Comparison of ENCODE assay signal across 37 cellular contexts in genomic region chr4:3730422-3730821, GRCh38. TPM values are rescaled to one million over a fixed set of nuclear protein-coding genes. Genes with fewer than 3 reads are reported as not detected.
"Had no signal": no experiment of that assay in that cellular context is flagged by ENCODE, and none has a peak within 500 bp of the region (broad histone marks: within the 10 kb centered on the region; RNA-seq: fewer than 3 reads in every experiment).

No MANE protein-coding gene starts in this region.

- DNase-seq: activated B cell treated with CpG ODN at 0.5 μM for 24 hours; activated CD4-positive, alpha-beta memory T cell treated with anti-CD3 and anti-CD28 coated beads for 36 hours; activated CD4-positive, alpha-beta T cell treated with anti-CD3 and anti-CD28 coated beads for 4 hours; activated CD4-positive, alpha-beta T cell treated with anti-CD3 and anti-CD28 coated beads, Interleukin-2, amount 10 ng/mL, durations not matched to agents 24 days and 14 days; activated CD4-positive, alpha-beta T cell treated with anti-CD3 and anti-CD28 coated beads, Interleukin-2, amount 50 U/mL, for 1 hour; activated CD4-positive, alpha-beta T cell treated with anti-CD3 and anti-CD28 coated beads, Interleukin-2, amount 50 U/mL, for 4 hours; activated CD4-positive, CD25-positive, alpha-beta regulatory T cell treated with anti-CD3 and anti-CD28 coated beads, Interleukin-2, amount 50 U/mL, for 72 hours; activated CD8-positive, alpha-beta memory T cell treated with anti-CD3 and anti-CD28 coated beads, Interleukin-2, amount 50 U/mL, for 4 hours; activated CD8-positive, alpha-beta T cell treated with anti-CD3 and anti-CD28 coated beads for 36 hours; activated effector memory CD4-positive, alpha-beta T cell treated with anti-CD3 and anti-CD28 coated beads, Interleukin-2, amount 50 U/mL, for 16 hours; activated gamma-delta T cell treated with Interleukin-2 at 50 U/mL for 16 hours; activated naive CD4-positive, alpha-beta T cell; activated naive CD4-positive, alpha-beta T cell treated with anti-CD3 and anti-CD28 coated beads for 36 hours; activated naive CD4-positive, alpha-beta T cell treated with anti-CD3 and anti-CD28 coated beads, Interleukin-2, amount 50 U/mL, for 16 hours; activated naive CD8-positive, alpha-beta T cell treated with anti-CD3 and anti-CD28 coated beads for 36 hours; activated T-cell treated with anti-CD3 and anti-CD28 coated beads for 4 hours; activated T-cell treated with anti-CD3 and anti-CD28 coated beads, Interleukin-2, amount 50 U/mL, for 1 hour; activated T-cell treated with anti-CD3 and anti-CD28 coated beads, Interleukin-2, amount 50 U/mL, for 4 hours; activated T-cell treated with anti-CD3 and anti-CD28 coated beads, Interleukin-2, amount 50 U/mL, for 72 hours; adrenal gland; amniotic stem cell; aorta; body of pancreas; brain microvascular endothelial cell; central memory CD4-positive, alpha-beta T cell; SW 1271; T-helper 1 cell; T-helper 2 cell; T-helper 9 cell had no signal

- H3K36me3 ChIP-seq: adrenal gland, brain microvascular endothelial cell, breast epithelium had no signal

- H3K4me3 ChIP-seq: adrenal gland, body of pancreas, breast epithelium had no signal

- H3K36me3 Mint-ChIP-seq: activated CD4-positive, alpha-beta memory T cell treated with anti-CD3 and anti-CD28 coated beads for 36 hours; activated naive CD4-positive, alpha-beta T cell treated with anti-CD3 and anti-CD28 coated beads, Interleukin-2, amount 50 U/mL, for 72 hours had no signal

- H3K27ac Mint-ChIP-seq: activated B cell treated with CpG ODN at 0.5 μM for 24 hours; activated CD4-positive, alpha-beta memory T cell treated with anti-CD3 and anti-CD28 coated beads for 36 hours; activated CD4-positive, alpha-beta T cell treated with anti-CD3 and anti-CD28 coated beads, Interleukin-2, amount 10 ng/mL, durations not matched to agents 24 days and 14 days; activated CD8-positive, alpha-beta T cell treated with anti-CD3 and anti-CD28 coated beads for 36 hours; activated naive CD4-positive, alpha-beta T cell treated with anti-CD3 and anti-CD28 coated beads for 36 hours; activated naive CD4-positive, alpha-beta T cell treated with anti-CD3 and anti-CD28 coated beads, Interleukin-2, amount 50 U/mL, for 72 hours; activated naive CD8-positive, alpha-beta T cell treated with anti-CD3 and anti-CD28 coated beads for 36 hours; activated T-cell treated with anti-CD3 and anti-CD28 coated beads, Interleukin-2, amount 50 U/mL, for 72 hours; activated T-helper 1 cell treated with anti-CD3 and anti-CD28 coated beads, Interleukin-12 subunit alpha, Interleukin-12 subunit beta, Interleukin-2, Interleukin-4 antibody, amounts not matched to agents 30 ng/mL and 10 ng/mL and 1 ng/mL, durations not matched to agents 14 hours and 24 hours and 36 hours; activated T-helper 17 cell treated with anti-CD3 and anti-CD28 coated beads, Interleukin-2, amount 50 U/mL, for 72 hours; T-helper 1 cell treated with Interleukin-12 subunit alpha and Interleukin-12 subunit beta and Interleukin-4 antibody, amounts not matched to agents 30 μg/mL and 1 μg/mL, for 36 hours; T-helper 2 cell treated with Interferon-gamma antibody and Interleukin-4, amounts not matched to agents 5 μg/mL and 100 μg/mL, for 36 hours had no signal

- ATAC-seq: activated CD8-positive, alpha-beta T cell treated with anti-CD3 and anti-CD28 coated beads for 36 hours; activated naive CD4-positive, alpha-beta T cell treated with anti-CD3 and anti-CD28 coated beads, Interleukin-2, amount 50 U/mL, for 72 hours; activated T-cell treated with anti-CD3 and anti-CD28 coated beads, Interleukin-2, amount 50 U/mL, for 4 hours; activated T-cell treated with anti-CD3 and anti-CD28 coated beads, Interleukin-2, amount 50 U/mL, for 72 hours; activated T-helper 17 cell treated with anti-CD3 and anti-CD28 coated beads, Interleukin-2, amount 50 U/mL, for 72 hours; body of pancreas had no signal

- H3K27me3 Mint-ChIP-seq: activated B cell treated with CpG ODN at 0.5 μM for 24 hours; activated CD4-positive, alpha-beta T cell treated with anti-CD3 and anti-CD28 coated beads, Interleukin-2, amount 10 ng/mL, durations not matched to agents 24 days and 14 days had no signal

- H3K4me3 Mint-ChIP-seq: activated B cell treated with CpG ODN at 0.5 μM for 24 hours; activated CD4-positive, alpha-beta memory T cell treated with anti-CD3 and anti-CD28 coated beads for 36 hours; activated CD4-positive, alpha-beta T cell treated with anti-CD3 and anti-CD28 coated beads, Interleukin-2, amount 10 ng/mL, durations not matched to agents 24 days and 14 days; activated CD8-positive, alpha-beta T cell treated with anti-CD3 and anti-CD28 coated beads for 36 hours; activated naive CD4-positive, alpha-beta T cell treated with anti-CD3 and anti-CD28 coated beads for 36 hours; activated naive CD8-positive, alpha-beta T cell treated with anti-CD3 and anti-CD28 coated beads for 36 hours; activated T-cell treated with anti-CD3 and anti-CD28 coated beads, Interleukin-2, amount 50 U/mL, for 4 hours; activated T-cell treated with anti-CD3 and anti-CD28 coated beads, Interleukin-2, amount 50 U/mL, for 72 hours; activated T-helper 1 cell treated with anti-CD3 and anti-CD28 coated beads, Interleukin-12 subunit alpha, Interleukin-12 subunit beta, Interleukin-2, Interleukin-4 antibody, amounts not matched to agents 30 ng/mL and 10 ng/mL and 1 ng/mL, durations not matched to agents 14 hours and 24 hours and 36 hours; activated T-helper 17 cell treated with anti-CD3 and anti-CD28 coated beads, Interleukin-2, amount 50 U/mL, for 72 hours; T-helper 1 cell treated with Interleukin-12 subunit alpha and Interleukin-12 subunit beta and Interleukin-4 antibody, amounts not matched to agents 30 μg/mL and 1 μg/mL, for 36 hours; T-helper 2 cell treated with Interferon-gamma antibody and Interleukin-4, amounts not matched to agents 5 μg/mL and 100 μg/mL, for 36 hours had no signal

- H3K9me3 ChIP-seq: adrenal gland, body of pancreas, breast epithelium had no signal

- H3K4me1 ChIP-seq: adrenal gland, breast epithelium had no signal

- H3K27ac ChIP-seq: adrenal gland, body of pancreas, brain microvascular endothelial cell, breast epithelium, VCaP had no signal

- H3K4me1 Mint-ChIP-seq: activated B cell treated with CpG ODN at 0.5 μM for 24 hours; activated CD4-positive, alpha-beta T cell treated with anti-CD3 and anti-CD28 coated beads, Interleukin-2, amount 10 ng/mL, durations not matched to agents 24 days and 14 days; activated naive CD8-positive, alpha-beta T cell treated with anti-CD3 and anti-CD28 coated beads for 36 hours; activated T-helper 17 cell treated with anti-CD3 and anti-CD28 coated beads, Interleukin-2, amount 50 U/mL, for 72 hours had no signal

- H3K9me3 Mint-ChIP-seq: activated B cell treated with CpG ODN at 0.5 μM for 24 hours; activated CD4-positive, alpha-beta memory T cell treated with anti-CD3 and anti-CD28 coated beads for 36 hours; activated CD4-positive, alpha-beta T cell treated with anti-CD3 and anti-CD28 coated beads, Interleukin-2, amount 10 ng/mL, durations not matched to agents 24 days and 14 days; activated CD8-positive, alpha-beta T cell treated with anti-CD3 and anti-CD28 coated beads for 36 hours; activated naive CD4-positive, alpha-beta T cell treated with anti-CD3 and anti-CD28 coated beads for 36 hours; activated naive CD4-positive, alpha-beta T cell treated with anti-CD3 and anti-CD28 coated beads, Interleukin-2, amount 50 U/mL, for 72 hours; activated naive CD8-positive, alpha-beta T cell treated with anti-CD3 and anti-CD28 coated beads for 36 hours; activated T-cell treated with anti-CD3 and anti-CD28 coated beads, Interleukin-2, amount 50 U/mL, for 4 hours; activated T-cell treated with anti-CD3 and anti-CD28 coated beads, Interleukin-2, amount 50 U/mL, for 72 hours; activated T-helper 1 cell treated with anti-CD3 and anti-CD28 coated beads, Interleukin-12 subunit alpha, Interleukin-12 subunit beta, Interleukin-2, Interleukin-4 antibody, amounts not matched to agents 30 ng/mL and 10 ng/mL and 1 ng/mL, durations not matched to agents 14 hours and 24 hours and 36 hours; activated T-helper 17 cell treated with anti-CD3 and anti-CD28 coated beads, Interleukin-2, amount 50 U/mL, for 72 hours; T-helper 1 cell treated with Interleukin-12 subunit alpha and Interleukin-12 subunit beta and Interleukin-4 antibody, amounts not matched to agents 30 μg/mL and 1 μg/mL, for 36 hours; T-helper 2 cell treated with Interferon-gamma antibody and Interleukin-4, amounts not matched to agents 5 μg/mL and 100 μg/mL, for 36 hours had no signal

RNA-seq across cellular contexts. Expression of gene ADRA2C, which starts 35.8 kb away (rescaled TPM):
- total RNA-seq: activated B cell treated with CpG ODN at 0.5 μM for 24 hours; activated CD4-positive, alpha-beta memory T cell treated with anti-CD3 and anti-CD28 coated beads for 36 hours; activated CD4-positive, alpha-beta T cell treated with anti-CD3 and anti-CD28 coated beads, Interleukin-2, amount 10 ng/mL, durations not matched to agents 24 days and 14 days; activated CD8-positive, alpha-beta memory T cell treated with anti-CD3 and anti-CD28 coated beads for 36 hours; activated naive CD4-positive, alpha-beta T cell treated with anti-CD3 and anti-CD28 coated beads for 36 hours; activated naive CD8-positive, alpha-beta T cell treated with anti-CD3 and anti-CD28 coated beads for 36 hours; activated T-cell treated with anti-CD3 and anti-CD28 coated beads, Interleukin-2, amount 50 U/mL, for 4 hours; activated T-cell treated with anti-CD3 and anti-CD28 coated beads, Interleukin-2, amount 50 U/mL, for 72 hours; activated T-helper 1 cell treated with anti-CD3 and anti-CD28 coated beads, Interleukin-12 subunit alpha, Interleukin-12 subunit beta, Interleukin-2, Interleukin-4 antibody, amounts not matched to agents 30 ng/mL and 10 ng/mL and 1 ng/mL, durations not matched to agents 14 hours and 24 hours and 36 hours; activated T-helper 17 cell treated with anti-CD3 and anti-CD28 coated beads, Interleukin-2, amount 50 U/mL, for 72 hours had no signal
